Comparison of ENCODE assay signal across 9 cellular contexts in the genomic region with DNA sequence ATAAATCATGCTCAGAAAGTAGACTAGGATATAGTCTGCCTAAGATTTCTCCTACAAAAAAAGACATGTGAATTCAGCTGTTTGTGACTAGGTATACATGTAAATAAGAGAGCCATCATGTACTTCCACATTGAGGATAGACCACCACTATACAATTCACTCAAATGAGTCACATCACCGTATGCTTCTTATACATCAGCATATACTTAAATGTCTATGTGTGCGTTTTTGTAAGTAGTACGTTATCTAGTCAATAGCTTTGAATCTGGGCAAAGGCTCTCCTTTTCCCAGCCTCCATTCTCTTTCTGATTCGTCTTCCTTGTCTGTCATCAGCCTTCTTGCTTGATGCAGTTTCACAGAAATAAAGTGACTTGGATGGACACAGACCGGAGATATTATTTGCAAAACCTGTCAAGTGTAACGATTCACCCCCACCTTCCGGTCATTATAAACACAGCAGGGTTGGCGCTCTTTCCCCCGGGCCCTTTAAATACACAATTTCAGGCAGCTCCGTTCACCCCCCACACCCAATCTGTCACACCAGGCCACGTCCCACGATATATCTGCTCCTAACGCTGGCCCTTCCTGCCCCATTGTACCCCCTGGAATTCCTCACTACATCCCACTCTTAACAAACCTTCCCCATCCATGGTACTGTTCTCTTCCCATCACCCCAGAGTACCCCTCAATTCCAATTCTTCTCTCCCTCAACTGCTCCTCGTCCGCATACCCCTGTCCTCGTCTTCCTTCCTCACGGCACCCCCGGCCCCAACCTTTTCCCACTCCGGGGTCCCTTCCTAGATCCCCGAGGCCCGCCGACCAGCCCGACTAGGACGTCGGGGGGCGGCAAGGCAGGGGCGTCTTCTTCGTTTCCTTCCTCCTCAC. TPM values are rescaled to one million over a fixed set of nuclear protein-coding genes. Genes with fewer than 3 reads are reported as not detected.
A peak's percentile ranks its signal among the peaks of the same experiment; 100 is the strongest.
DNase-seq lines count a peak whose midpoint lies in the region; FAIRE-seq and TF ChIP-seq lines count a peak whose summit lies in the region.
"Had no signal": no experiment of that assay in that cellular context is flagged by ENCODE, and none has a peak within 500 bp of the region (broad histone marks: within the 10 kb centered on the region; RNA-seq: fewer than 3 reads in every experiment).

No MANE protein-coding gene starts in this region.

- FAIRE-seq in kidney (lab: Jason Lieb, UNC), result no peak
- FAIRE-seq: endometrium had no signal

- DNase-seq in Daoy (ENCODE audit: low read depth), result peak; percentile 33
- peak; percentile 28 for DNase-seq in HCEC 1CT
- DNase-seq in NCI-H1092 (lab: John Stamatoyannopoulos, UW), result peak; percentile 5
- peak; percentile 51 for DNase-seq in UCSD-AML1 (lab: John Stamatoyannopoulos, UW; ENCODE audit: unreplicated experiment)
- peak in 32 of 61 donors; percentile 3 to 62 (median 43) for DNase-seq in caudate nucleus (lab: John Stamatoyannopoulos, UW)
- no peak for DNase-seq in kidney
- DNase-seq in stimulated activated CD4-positive, alpha-beta T cell treated with anti-CD3 and anti-CD28 coated beads, Interleukin-2, amount 100 ng/mL, for 24 hours, result peak; percentile 40 to 51
- DNase-seq in GF-D8 (lab: John Stamatoyannopoulos, UW), result no peak

- intact Hi-C loops in kidney (cut with DNase I), result no loop called here

- peak overlapping the region; percentile 92 to 97 for H3K9ac ChIP-seq in kidney (ENCODE audit: low read length in 2 of 2)

- peaks cover 0 to 7% of the 10 kb centered on the region in 2 donors for H3K36me3 ChIP-seq in kidney (ENCODE audit: control insufficient read depth in 1 of 2, insufficient read depth in 2 of 2, low read length in 2 of 2)

- no peak for TF ChIP-seq CTCF in kidney (IDR thresholded peaks at IDR 0.05; ENCODE audit: borderline replicate concordance, extremely low read depth, insufficient read depth)

- H3K27ac ChIP-seq in caudate nucleus (ENCODE audit: low read depth, low read length), result peak overlapping the region; percentile 83
- peak overlapping the region; percentile 96 to 97 for H3K27ac ChIP-seq in kidney (ENCODE audit: low read depth in 2 of 2, low read length in 2 of 2)

- peaks cover 7 to 8% of the 10 kb centered on the region in 2 donors for H3K4me1 ChIP-seq in kidney (ENCODE audit: control insufficient read depth in 1 of 2, insufficient read depth in 1 of 2, low read depth in 1 of 2, low read length in 2 of 2)

- peak overlapping the region; percentile 90 to 95 for H3K4me3 ChIP-seq in kidney (ENCODE audit: low read length in 2 of 2)

- no peaks in the 10 kb centered on the region for H3K9me3 ChIP-seq in kidney (ENCODE audit: control insufficient read depth in 1 of 2, low read length in 2 of 2)

RNA-seq across cellular contexts. Expression of gene VAMP4, which starts 0.6 kb away (rescaled TPM):
- total RNA-seq in Daoy (2014; rRNA removed; shearing (Covaris generic)), result 4.6 and 5.3 TPM in 2 replicates
- total RNA-seq in kidney, result 15.3 TPM
- 7.5 TPM for polyA plus RNA-seq in kidney (ENCODE audit: insufficient read depth, low read depth, low replicate concordance)

RNA-seq across cellular contexts. Expression of gene METTL13, which starts 40.2 kb away (rescaled TPM):
- total RNA-seq in Daoy (2014; rRNA removed; shearing (Covaris generic)), result 46.6 and 50.6 TPM in 2 replicates
- total RNA-seq in kidney, result 29.0 TPM
- 24.5 TPM for polyA plus RNA-seq in kidney (ENCODE audit: insufficient read depth, low read depth, low replicate concordance)

Comparison
In these comparisons a context has a peak if more than half of its experiments do, and no peak if none do; other contexts are left out.
1. DNase-seq: peak in Daoy (single experiment), HCEC 1CT (single experiment), NCI-H1092 (single experiment), UCSD-AML1 (single experiment), caudate nucleus (32 of 61) and stimulated activated CD4-positive, alpha-beta T cell treated with anti-CD3 and anti-CD28 coated beads, Interleukin-2, amount 100 ng/mL, for 24 hours (2 of 2); none in kidney (single experiment) and GF-D8 (single experiment).